In genomic region chrX:68749426-68749825, GRCh38 we compare ENCODE assay signal across 17 cellular contexts.
DNase-seq lines count a peak whose midpoint lies in the region; ATAC-seq, FAIRE-seq and TF ChIP-seq lines count a peak whose summit lies in the region.
"Had no signal": no experiment of that assay in that cellular context is flagged by ENCODE, and none has a peak within 500 bp of the region (broad histone marks: within the 10 kb centered on the region; RNA-seq: fewer than 3 reads in every experiment).

No MANE protein-coding gene starts in this region.

- TF ChIP-seq CTCF in astrocyte (IDR thresholded peaks at IDR 0.05; ENCODE audit: insufficient read depth, low read depth, low read length) = no peak

- DNase-seq in activated T-cell treated with anti-CD3 and anti-CD28 coated beads, Interleukin-2, amount 50 U/mL, for 4 hours = no peak
- DNase-seq in activated T-cell treated with anti-CD3 and anti-CD28 coated beads, Interleukin-2, amount 50 U/mL, for 48 hours = no peak
- DNase-seq in astrocyte (ENCODE audit: low read depth) (no peak), ureter (ENCODE audit: low spot score) (peak; percentile 7)
- DNase-seq: AML-193; Caco-2; CD8-positive, alpha-beta memory T cell; DND-41; GDM1; GOT3; H9 had no signal

- H3K79me2 ChIP-seq in astrocyte (ENCODE audit: insufficient read depth, low read length) = no peaks in the 10 kb centered on the region

- ATAC-seq in activated T-cell treated with anti-CD3 and anti-CD28 coated beads, Interleukin-2, amount 50 U/mL, for 4 hours = peak; percentile 37 to 67
- ATAC-seq in activated T-helper 17 cell treated with anti-CD3 and anti-CD28 coated beads, Interleukin-2, amount 50 U/mL, for 72 hours (replicated peaks) = peak; percentile 88
- no peak for ATAC-seq in HG03565 (IDR thresholded peaks at IDR 0.05; ENCODE audit: unreplicated experiment)
- ATAC-seq: HepG2 had no signal

- no peak overlapping the region for H3K9ac ChIP-seq in astrocyte (ENCODE audit: low read length)
- H3K9ac ChIP-seq: BLaER1 had no signal

- no peak overlapping the region for H3K4me2 ChIP-seq in astrocyte (ENCODE audit: low read length)
- H3K4me2 ChIP-seq: BLaER1 had no signal

- H3K9me3 Mint-ChIP-seq in activated T-cell treated with anti-CD3 and anti-CD28 coated beads, Interleukin-2, amount 50 U/mL, for 4 hours = no peaks in the 10 kb centered on the region
- H3K9me3 Mint-ChIP-seq in activated T-helper 17 cell treated with anti-CD3 and anti-CD28 coated beads, Interleukin-2, amount 50 U/mL, for 72 hours = peaks cover 5% of the 10 kb centered on the region
- H3K9me3 Mint-ChIP-seq in astrocyte (ENCODE audit: unreplicated experiment) = no peaks in the 10 kb centered on the region
- H3K9me3 Mint-ChIP-seq: CD8-positive, alpha-beta memory T cell had no signal

- H3K4me3 Mint-ChIP-seq in activated T-cell treated with anti-CD3 and anti-CD28 coated beads, Interleukin-2, amount 50 U/mL, for 4 hours = no peak overlapping the region
- H3K4me3 Mint-ChIP-seq in activated T-helper 17 cell treated with anti-CD3 and anti-CD28 coated beads, Interleukin-2, amount 50 U/mL, for 72 hours = peak overlapping the region; percentile 15
- no peak overlapping the region for H3K4me3 Mint-ChIP-seq in astrocyte (ENCODE audit: unreplicated experiment)
- H3K4me3 Mint-ChIP-seq: CD8-positive, alpha-beta memory T cell; H9 had no signal

- no peaks in the 10 kb centered on the region for H3K27me3 ChIP-seq in astrocyte (ENCODE audit: insufficient read depth, low read length)

- no peak overlapping the region for H2AFZ ChIP-seq in astrocyte (ENCODE audit: low read depth, low read length)

- H3K4me3 ChIP-seq in astrocyte (ENCODE audit: insufficient read depth, low read depth, low read length) = no peak overlapping the region
- H3K4me3 ChIP-seq: BLaER1 had no signal

- no peaks in the 10 kb centered on the region for H4K20me1 ChIP-seq in astrocyte (ENCODE audit: insufficient read depth, low read length)
- H4K20me1 ChIP-seq: BLaER1 had no signal

- no peaks in the 10 kb centered on the region for H3K27me3 Mint-ChIP-seq in activated T-cell treated with anti-CD3 and anti-CD28 coated beads, Interleukin-2, amount 50 U/mL, for 4 hours (ENCODE audit: low read depth)
- no peaks in the 10 kb centered on the region for H3K27me3 Mint-ChIP-seq in activated T-helper 17 cell treated with anti-CD3 and anti-CD28 coated beads, Interleukin-2, amount 50 U/mL, for 72 hours
- H3K27me3 Mint-ChIP-seq in astrocyte (ENCODE audit: low read depth, unreplicated experiment) = peaks cover 2% of the 10 kb centered on the region

- H3K9me3 ChIP-seq in astrocyte (ENCODE audit: insufficient read depth, low read depth, low read length) = no peaks in the 10 kb centered on the region
- H3K9me3 ChIP-seq: BLaER1, Caco-2 had no signal

- no peaks in the 10 kb centered on the region for H3K4me1 ChIP-seq in astrocyte (ENCODE audit: insufficient read depth, low read length)
- H3K4me1 ChIP-seq: BLaER1, Caco-2 had no signal

- H3K27ac ChIP-seq in astrocyte (ENCODE audit: low read depth, low read length) = no peak overlapping the region
- H3K27ac ChIP-seq: BLaER1 had no signal

- H3K27ac Mint-ChIP-seq in activated T-helper 17 cell treated with anti-CD3 and anti-CD28 coated beads, Interleukin-2, amount 50 U/mL, for 72 hours = peak overlapping the region; percentile 25
- no peak overlapping the region for H3K27ac Mint-ChIP-seq in astrocyte (ENCODE audit: unreplicated experiment)
- H3K27ac Mint-ChIP-seq: CD8-positive, alpha-beta memory T cell; H9 had no signal

- peak; percentile 47 for FAIRE-seq in astrocyte (lab: Jason Lieb, UNC)
- FAIRE-seq: GM12892, HepG2, HTR-8/SVneo had no signal

- no peaks in the 10 kb centered on the region for H3K4me1 Mint-ChIP-seq in activated T-cell treated with anti-CD3 and anti-CD28 coated beads, Interleukin-2, amount 50 U/mL, for 4 hours (ENCODE audit: low read depth)
- H3K4me1 Mint-ChIP-seq in activated T-helper 17 cell treated with anti-CD3 and anti-CD28 coated beads, Interleukin-2, amount 50 U/mL, for 72 hours = peaks cover 10% of the 10 kb centered on the region
- no peaks in the 10 kb centered on the region for H3K4me1 Mint-ChIP-seq in astrocyte (ENCODE audit: low read depth, unreplicated experiment)
- H3K4me1 Mint-ChIP-seq: CD8-positive, alpha-beta memory T cell; H9 had no signal

- no peaks in the 10 kb centered on the region for H3K36me3 Mint-ChIP-seq in activated T-cell treated with anti-CD3 and anti-CD28 coated beads, Interleukin-2, amount 50 U/mL, for 4 hours (ENCODE audit: insufficient read depth)
- no peaks in the 10 kb centered on the region for H3K36me3 Mint-ChIP-seq in activated T-helper 17 cell treated with anti-CD3 and anti-CD28 coated beads, Interleukin-2, amount 50 U/mL, for 72 hours (ENCODE audit: low read depth)
- H3K36me3 Mint-ChIP-seq in astrocyte (ENCODE audit: low read depth, unreplicated experiment) = no peaks in the 10 kb centered on the region
- H3K36me3 Mint-ChIP-seq: CD8-positive, alpha-beta memory T cell had no signal

- H3K36me3 ChIP-seq in astrocyte (ENCODE audit: insufficient read depth, low read length) = no peaks in the 10 kb centered on the region
- H3K36me3 ChIP-seq: BLaER1 had no signal
